In the genomic region with DNA sequence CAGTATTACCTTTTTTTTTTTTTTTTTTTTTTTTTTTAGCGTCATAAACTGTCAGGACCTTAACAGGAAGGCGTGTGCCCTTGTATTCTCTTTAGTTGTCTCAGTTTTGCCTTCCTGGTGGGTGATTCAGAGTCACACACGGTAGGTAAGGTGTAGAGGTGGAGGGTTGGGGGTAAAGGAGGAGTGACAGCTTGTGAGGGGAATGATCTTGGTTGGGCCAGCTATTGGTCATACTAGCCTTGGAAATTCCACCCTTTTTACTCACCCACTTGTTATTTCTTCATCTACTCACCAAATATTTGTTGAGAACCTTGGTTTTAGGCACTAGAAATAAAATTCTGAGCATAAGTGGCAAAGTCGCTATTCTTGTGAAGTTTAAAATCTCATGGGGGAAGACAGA, we compare ENCODE assay signal across 20 cellular contexts. TPM values are rescaled to one million over a fixed set of nuclear protein-coding genes. Genes with fewer than 3 reads are reported as not detected.
"Had no signal": no experiment of that assay in that cellular context is flagged by ENCODE, and none has a peak within 500 bp of the region (broad histone marks: within the 10 kb centered on the region; RNA-seq: fewer than 3 reads in every experiment).

No MANE protein-coding gene starts in this region.

- H2AFZ ChIP-seq: hepatocyte, parathyroid adenoma had no signal

- H3K79me2 ChIP-seq: hepatocyte, parathyroid adenoma had no signal

- ATAC-seq: activated CD8-positive, alpha-beta T cell treated with anti-CD3 and anti-CD28 coated beads for 36 hours; activated naive CD4-positive, alpha-beta T cell treated with anti-CD3 and anti-CD28 coated beads, Interleukin-2, amount 50 U/mL, for 72 hours; activated T-cell treated with anti-CD3 and anti-CD28 coated beads, Interleukin-2, amount 50 U/mL, for 4 hours; natural killer cell; stimulated activated effector memory CD8-positive, alpha-beta T cell treated with anti-CD3 and anti-CD28 coated beads, Interleukin-12 subunit alpha, Interleukin-12 subunit beta, amount 100 ng/mL, for 72 hours; WTC11 had no signal

- DNase-seq: activated CD4-positive, alpha-beta T cell treated with anti-CD3 and anti-CD28 coated beads for 4 hours; activated CD8-positive, alpha-beta T cell treated with anti-CD3 and anti-CD28 coated beads for 36 hours; activated effector memory CD4-positive, alpha-beta T cell treated with anti-CD3 and anti-CD28 coated beads, Interleukin-2, amount 50 U/mL, for 16 hours; activated T-cell treated with anti-CD3 and anti-CD28 coated beads, Interleukin-2, amount 50 U/mL, for 4 hours; islet precursor cell; left ventricle myocardium inferior; mesenchymal stem cell; natural killer cell; stimulated activated CD4-positive, alpha-beta T cell treated with anti-CD3 and anti-CD28 coated beads, Interleukin-12 subunit alpha, Interleukin-12 subunit beta, amount 100 ng/mL, for 4 hours; stimulated activated CD4-positive, alpha-beta T cell treated with anti-CD3 and anti-CD28 coated beads, Interleukin-2, amount 100 ng/mL, for 24 hours had no signal

- H3K36me3 ChIP-seq: left ventricle myocardium inferior, neutrophil had no signal

- H3K27ac ChIP-seq: hepatocyte, left ventricle myocardium inferior, neutrophil, parathyroid adenoma had no signal

- H3K9me3 ChIP-seq: left ventricle myocardium inferior, neutrophil had no signal

- H3K9ac ChIP-seq: parathyroid adenoma had no signal

- H3K4me2 ChIP-seq: hepatocyte had no signal

- H3K4me3 ChIP-seq: hepatocyte, left ventricle myocardium inferior had no signal

- H3K4me1 ChIP-seq: left ventricle myocardium inferior, parathyroid adenoma had no signal

RNA-seq across cellular contexts. Expression of a gene that starts 22.2 kb away (rescaled TPM):
- total RNA-seq: activated CD8-positive, alpha-beta T cell treated with anti-CD3 and anti-CD28 coated beads for 36 hours; activated naive CD4-positive, alpha-beta T cell treated with anti-CD3 and anti-CD28 coated beads, Interleukin-2, amount 50 U/mL, for 72 hours; activated T-cell treated with anti-CD3 and anti-CD28 coated beads, Interleukin-2, amount 50 U/mL, for 4 hours; chondrocyte; dermis microvascular lymphatic vessel endothelial cell; epithelial cell of proximal tubule; glomerular endothelial cell; hepatocyte; left ventricle myocardium inferior; natural killer cell; WTC11 had no signal
- polyA plus RNA-seq: hepatocyte had no signal
